ENCODE assay signal across 8 cellular contexts in genomic region chr2:101698419-101699190, GRCh38. TPM values are rescaled to one million over a fixed set of nuclear protein-coding genes. Genes with fewer than 3 reads are reported as not detected.
DNase-seq lines count a peak whose midpoint lies in the region; ATAC-seq and TF ChIP-seq lines count a peak whose summit lies in the region.

No MANE protein-coding gene starts in this region.

- TF ChIP-seq CTCF in cardiac muscle cell (IDR thresholded peaks at IDR 0.05; ENCODE audit: low read depth, low read length) = no peak
- TF ChIP-seq CTCF in GM13976 (IDR thresholded peaks at IDR 0.05; ENCODE audit: borderline replicate concordance, control extremely low read depth, extremely low read depth, insufficient read depth, missing control alignments) = no peak

- no peaks in the 10 kb centered on the region for H3K27me3 ChIP-seq in cardiac muscle cell
- no peaks in the 10 kb centered on the region for H3K27me3 ChIP-seq in effector memory CD4-positive, alpha-beta T cell (replicated peaks; ENCODE audit: control insufficient read depth, insufficient read depth, low read length, poor library complexity, severe bottlenecking)
- H3K27me3 ChIP-seq in neuron (ENCODE audit: insufficient read depth, low read length) = no peaks in the 10 kb centered on the region

- in situ Hi-C loops in GM13976 (cut with MboI; ENCODE audit: low sequenced_read_pairs, unreplicated experiment) = no loop called here

- H2AFZ ChIP-seq in neuron (ENCODE audit: low read depth, low read length) = no peak overlapping the region

- H3K9me3 ChIP-seq in cardiac muscle cell (ENCODE audit: low read depth) (no peaks in the 10 kb centered on the region), neuron (ENCODE audit: low read length) (no peaks in the 10 kb centered on the region)
- no peaks in the 10 kb centered on the region for H3K9me3 ChIP-seq in effector memory CD4-positive, alpha-beta T cell (ENCODE audit: control insufficient read depth, low read length)

- ATAC-seq in left cardiac atrium = no peak
- no peak for ATAC-seq in GM21737 (IDR thresholded peaks at IDR 0.05; ENCODE audit: unreplicated experiment)

- H3K4me1 ChIP-seq in cardiac muscle cell (ENCODE audit: low read depth) (peaks cover 19% of the 10 kb centered on the region), neuron (ENCODE audit: insufficient read depth, low read length) (peaks cover 16% of the 10 kb centered on the region)
- H3K4me1 ChIP-seq in effector memory CD4-positive, alpha-beta T cell (ENCODE audit: control insufficient read depth, insufficient read depth, low read length, poor library complexity, severe bottlenecking) = peaks cover 14% of the 10 kb centered on the region

- DNase-seq in cardiac muscle cell (ENCODE audit: low read depth in 1 of 2, low spot score in 1 of 2) (peak; percentile 22 to 42), left cardiac atrium (no peak), NOMO-1 treated with DMSO at 0.1 percent for 48 hours (lab: John Stamatoyannopoulos, UW; ENCODE audit: unreplicated experiment) (peak; percentile 30), dedifferentiated amniotic fluid mesenchymal stem cell (ENCODE audit: extremely low spot score) (no peak), GM13976 (ENCODE audit: low spot score) (no peak)
- no peak for DNase-seq in effector memory CD4-positive, alpha-beta T cell

- peak overlapping the region; percentile 84 for H3K27ac ChIP-seq in cardiac muscle cell
- peak overlapping the region; percentile 72 for H3K27ac ChIP-seq in effector memory CD4-positive, alpha-beta T cell (ENCODE audit: insufficient read depth, low read length, poor library complexity, severe bottlenecking)

- H3K4me3 ChIP-seq in cardiac muscle cell (peak overlapping the region; percentile 84), neuron (ENCODE audit: low read length) (peak overlapping the region; percentile 99)
- peak overlapping the region; percentile 80 for H3K4me3 ChIP-seq in effector memory CD4-positive, alpha-beta T cell (ENCODE audit: insufficient read depth, low read depth, low read length, poor library complexity, severe bottlenecking)

- intact Hi-C loops in left cardiac atrium (cut with DNase I) = loop anchor here (2.0 to 10.0 kb wide), 6 partner anchors 44 to 284 kb away; no protein-coding TSS in a partner anchor

- no peaks in the 10 kb centered on the region for H3K36me3 ChIP-seq in cardiac muscle cell
- no peaks in the 10 kb centered on the region for H3K36me3 ChIP-seq in effector memory CD4-positive, alpha-beta T cell (ENCODE audit: control insufficient read depth, insufficient read depth, low read length)
- peaks cover 10% of the 10 kb centered on the region for H3K36me3 ChIP-seq in neuron (ENCODE audit: insufficient read depth, low read length)

RNA-seq across cellular contexts. Expression of gene MAP4K4, which starts 1.1 kb away (rescaled TPM):
- total RNA-seq in cardiac muscle cell (82.2 and 131 TPM in 2 replicates), left cardiac atrium (10 to 100 TPM; 59.5 to 74.6 TPM)
- polyA plus RNA-seq in cardiac muscle cell = 61.6 and 71.6 TPM in 2 replicates

Comparison
In these comparisons a context has a peak if more than half of its experiments do, and no peak if none do; other contexts are left out.
1. DNase-seq: peak in cardiac muscle cell (2 of 2) and NOMO-1 treated with DMSO at 0.1 percent for 48 hours (single experiment); none in left cardiac atrium (single experiment), effector memory CD4-positive, alpha-beta T cell (0 of 3), dedifferentiated amniotic fluid mesenchymal stem cell (single experiment) and GM13976 (single experiment).
2. Peak in every context shown above with its lines, with median percentiles within 50 percentile points of each other: H3K4me3 ChIP-seq.